ENCODE assay signal across 8 cellular contexts in the genomic region with DNA sequence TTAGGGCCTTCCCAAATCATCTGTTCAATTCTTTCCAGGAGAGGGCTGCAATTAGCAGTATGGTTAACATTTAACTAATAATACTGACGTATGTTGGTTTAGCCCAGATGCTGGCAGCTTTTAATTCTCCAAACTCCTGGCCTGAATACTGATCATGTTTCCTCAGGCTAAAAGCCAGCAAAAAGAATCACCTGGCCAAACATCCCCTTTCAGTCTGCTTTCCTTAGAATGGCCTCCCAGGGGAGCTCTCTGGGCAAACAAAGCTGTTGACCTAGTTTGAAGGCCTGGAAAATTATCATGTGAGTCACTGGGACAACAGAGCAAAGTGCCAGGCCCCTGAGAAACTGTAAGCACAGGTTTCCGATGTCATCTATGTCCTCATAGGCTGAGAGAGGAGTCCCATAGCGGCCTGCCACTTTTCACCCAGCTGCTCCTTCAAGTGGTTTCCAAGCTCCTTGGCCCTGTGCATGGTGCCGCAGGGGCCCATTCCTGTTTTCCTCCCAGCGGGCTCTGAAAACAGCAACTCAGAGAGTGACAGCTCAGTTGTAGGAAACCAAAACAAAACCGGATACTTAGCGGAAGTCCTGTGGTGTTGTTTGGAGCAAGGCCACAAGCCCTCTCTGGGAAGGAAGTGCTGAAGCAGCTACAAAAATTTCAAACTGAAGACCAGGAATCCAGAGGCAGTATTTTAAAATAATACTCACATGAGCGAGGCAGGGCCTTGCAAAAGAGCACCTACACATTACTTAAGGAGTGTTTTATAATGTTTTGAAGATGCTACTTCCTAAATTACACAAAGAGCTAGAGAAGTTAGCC. TPM values are rescaled to one million over a fixed set of nuclear protein-coding genes. Genes with fewer than 3 reads are reported as not detected.
A peak's percentile ranks its signal among the peaks of the same experiment; 100 is the strongest.
DNase-seq lines count a peak whose midpoint lies in the region; ATAC-seq and TF ChIP-seq lines count a peak whose summit lies in the region.

No MANE protein-coding gene starts in this region.

- WGBS in urinary bladder, result 16% methylated on average over 8 of the region's 8 CpGs

- peak overlapping the region; percentile 87 for H3K27ac ChIP-seq in left ventricle myocardium inferior (replicated peaks)
- peak overlapping the region; percentile 92 for H3K27ac ChIP-seq in urinary bladder (ENCODE audit: low read depth)

- intact Hi-C loops in left ventricle myocardium inferior (cut with micrococcal nuclease), result no loop called here

- no peaks in the 10 kb centered on the region for H3K27me3 Mint-ChIP-seq in T-cell

- peak overlapping the region; percentile 96 to 97 for H3K27ac Mint-ChIP-seq in T-cell

- H3K4me1 ChIP-seq in left ventricle myocardium inferior (peaks cover 35% of the 10 kb centered on the region), urinary bladder (ENCODE audit: insufficient read depth) (no peaks in the 10 kb centered on the region)

- in situ Hi-C loops in astrocyte of the cerebellum (cut with HindIII; ENCODE audit: low sequenced_read_pairs), result no loop called here

- POLR2A ChIA-PET in T-cell (lab: Charles Lee), result interaction anchor here (0.5 to 1.6 kb wide), 15 partner anchors 14 to 64 kb away, joined by 3 to 9 read pairs (median 4); no protein-coding TSS in a partner anchor

- DNase-seq in NCI-H1436 treated with DMSO at 0.1 percent for 48 hours (lab: John Stamatoyannopoulos, UW) (peak; percentile 99), T-cell (peak; percentile 8 to 61 (median 42)), astrocyte of the cerebellum (ENCODE audit: low read depth) (peak; percentile 97), left ventricle myocardium inferior (peak; percentile 74), pons (ENCODE audit: low spot score) (peak; percentile 86), NAMALWA (ENCODE audit: low spot score) (no peak)

- no peaks in the 10 kb centered on the region for H3K9me3 ChIP-seq in left ventricle myocardium inferior (replicated peaks)

- H3K4me3 ChIP-seq in astrocyte of the cerebellum (ENCODE audit: low read depth, low read length) (peak overlapping the region; percentile 10), left ventricle myocardium inferior (peak overlapping the region; percentile 48), urinary bladder (ENCODE audit: low read depth, low read length) (no peak overlapping the region)

- CTCF ChIA-PET in T-cell (lab: Charles Lee), result interaction anchor here (0.6 to 2.0 kb wide), 16 partner anchors 9 to 302 kb away, joined by 3 to 9 read pairs (median 3); no protein-coding TSS in a partner anchor

- peak; percentile 49 for ATAC-seq in GM18868 (IDR thresholded peaks at IDR 0.05; ENCODE audit: unreplicated experiment)
- peak; percentile 59 to 68 (median 62) for ATAC-seq in T-cell (replicated peaks in 1 of 4)

- TF ChIP-seq CTCF in astrocyte of the cerebellum (IDR thresholded peaks at IDR 0.05; ENCODE audit: low read depth, low read length, missing control alignments) (peak; percentile 36), left ventricle myocardium inferior (IDR thresholded peaks at IDR 0.05; ENCODE audit: borderline replicate concordance) (no peak)

- H3K27me3 ChIP-seq in left ventricle myocardium inferior (ENCODE audit: low read depth), result no peaks in the 10 kb centered on the region

- no peaks in the 10 kb centered on the region for H3K36me3 Mint-ChIP-seq in T-cell

- H3K36me3 ChIP-seq in left ventricle myocardium inferior (no peaks in the 10 kb centered on the region), urinary bladder (ENCODE audit: insufficient read depth) (no peaks in the 10 kb centered on the region)

- peak overlapping the region; percentile 55 to 79 (median 63) for H3K4me3 Mint-ChIP-seq in T-cell

- peaks cover 52 to 63% (median 58%) of the 10 kb centered on the region in 3 donors for H3K4me1 Mint-ChIP-seq in T-cell

- H3K9me3 Mint-ChIP-seq in T-cell, result no peaks in the 10 kb centered on the region

RNA-seq across cellular contexts. Expression of a gene that starts 36.5 kb away (rescaled TPM):
- total RNA-seq in T-cell (100 to 1,000 TPM in 1 of 5 donors, 10 to 100 TPM in 4; 82.4 to 103 (median 97.5) TPM), left ventricle myocardium inferior (146 TPM), urinary bladder (187 TPM)
- 213 TPM for polyA plus RNA-seq in urinary bladder

RNA-seq across cellular contexts. Expression of a gene that starts 40.7 kb away (rescaled TPM):
- total RNA-seq in T-cell (10 to 100 TPM; 49.7 to 76.3 (median 57.1) TPM), left ventricle myocardium inferior (13.5 TPM), urinary bladder (56.4 TPM)
- 8.5 TPM for polyA plus RNA-seq in urinary bladder
